1 cellular context compared by ENCODE assay signal in the genomic region with DNA sequence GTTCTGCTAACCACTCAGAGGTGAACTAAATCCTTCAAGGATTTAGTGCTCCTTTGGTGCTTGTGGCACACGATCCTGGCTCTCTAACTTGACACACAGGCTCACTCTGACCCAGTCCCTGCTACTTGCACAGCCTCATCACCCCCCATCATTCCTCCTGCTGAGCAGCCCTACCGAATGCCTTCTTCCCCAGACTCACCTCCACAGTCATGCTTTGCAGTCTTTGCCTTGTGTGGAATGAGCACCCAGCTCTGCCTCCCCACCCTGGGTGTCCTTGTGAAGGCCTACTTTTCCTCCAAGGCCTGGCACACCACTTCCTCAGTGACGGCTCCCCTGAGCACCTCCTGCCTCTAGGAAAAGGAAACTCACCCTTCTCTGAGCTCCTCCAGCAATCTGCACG.
TF ChIP-seq lines count a peak whose summit lies in the region.

No MANE protein-coding gene starts in this region.

TF ChIP-seq in IMR-90, 13 proteins besides CTCF, POLR2A, EP300 and RAD21:
- TF ChIP-seq CHD1 (IDR thresholded peaks at IDR 0.05; ENCODE audit: low read depth, low read length) (no peak), CEBPB (IDR thresholded peaks at IDR 0.05; ENCODE audit: low read depth, low read length) (no peak), FOS (IDR thresholded peaks at IDR 0.05; ENCODE audit: low read depth, low read length) (no peak), MXI1 (IDR thresholded peaks at IDR 0.05; ENCODE audit: borderline replicate concordance, low read depth, low read length) (no peak), RCOR1 (IDR thresholded peaks at IDR 0.05; ENCODE audit: insufficient replicate concordance, low read length) (no peak), MAZ (IDR thresholded peaks at IDR 0.05; ENCODE audit: borderline replicate concordance, low read depth, low read length) (no peak), BHLHE40 (IDR thresholded peaks at IDR 0.05; ENCODE audit: low read depth, low read length) (no peak)
- TF ChIP-seq, protein P1, sequence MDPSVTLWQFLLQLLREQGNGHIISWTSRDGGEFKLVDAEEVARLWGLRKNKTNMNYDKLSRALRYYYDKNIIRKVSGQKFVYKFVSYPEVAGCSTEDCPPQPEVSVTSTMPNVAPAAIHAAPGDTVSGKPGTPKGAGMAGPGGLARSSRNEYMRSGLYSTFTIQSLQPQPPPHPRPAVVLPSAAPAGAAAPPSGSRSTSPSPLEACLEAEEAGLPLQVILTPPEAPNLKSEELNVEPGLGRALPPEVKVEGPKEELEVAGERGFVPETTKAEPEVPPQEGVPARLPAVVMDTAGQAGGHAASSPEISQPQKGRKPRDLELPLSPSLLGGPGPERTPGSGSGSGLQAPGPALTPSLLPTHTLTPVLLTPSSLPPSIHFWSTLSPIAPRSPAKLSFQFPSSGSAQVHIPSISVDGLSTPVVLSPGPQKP (IDR thresholded peaks at IDR 0.05; ENCODE audit: borderline replicate concordance, low read depth, low read length): no peak
